12 cellular contexts compared by ENCODE assay signal in genomic region chr13:98443329-98443728, GRCh38.
A peak's percentile ranks its signal among the peaks of the same experiment; 100 is the strongest.
DNase-seq lines count a peak whose midpoint lies in the region; ATAC-seq and TF ChIP-seq lines count a peak whose summit lies in the region.
"Had no signal": no experiment of that assay in that cellular context is flagged by ENCODE, and none has a peak within 500 bp of the region (broad histone marks: within the 10 kb centered on the region; RNA-seq: fewer than 3 reads in every experiment).

No MANE protein-coding gene starts in this region.

- H3K9me3 ChIP-seq in BE2C (no peaks in the 10 kb centered on the region), IMR-90 (ENCODE audit: control insufficient read depth, insufficient read depth, low read length) (no peaks in the 10 kb centered on the region), mucosa of descending colon (no peaks in the 10 kb centered on the region)

- 0 out of 2 replicates have a peak overlapping the region, but pooled peaks have one; percentile 2 for H3K9ac ChIP-seq in IMR-90 (ENCODE audit: low read depth, low read length)

- H3K79me1 ChIP-seq in IMR-90 (ENCODE audit: low read depth in 1 of 2, low read length in 2 of 2), result peaks cover 0 to 42% of the 10 kb centered on the region in 2 experiments; a peak in 2 of 4 replicates

- peak overlapping the region; percentile 99 for H2AK5ac ChIP-seq in IMR-90 (ENCODE audit: low read depth, low read length)

- H3K23ac ChIP-seq in IMR-90 (ENCODE audit: low read depth, low read length), result peak overlapping the region; percentile 41

- H3K27ac Mint-ChIP-seq in activated CD4-positive, alpha-beta memory T cell treated with anti-CD3 and anti-CD28 coated beads, Interleukin-2, amount 10 ng/mL, durations not matched to agents 7 days and 5 days, result no peak overlapping the region
- H3K27ac Mint-ChIP-seq: T-cell had no signal

- H2BK5ac ChIP-seq in IMR-90 (ENCODE audit: low read depth, low read length, poor library complexity, severe bottlenecking), result peak overlapping the region; percentile 64

- H4K5ac ChIP-seq in IMR-90 (ENCODE audit: low read depth, low read length), result peak overlapping the region; percentile 21

- WGBS in IMR-90 (ENCODE audit: extremely low coverage in 2 of 2, insufficient read length in 1 of 2), 2 experiments, result 80% methylated on average over 1 of the region's 11 CpGs; no CpG with 5 or more reads in 1 of the 2 experiments

- peak overlapping the region; percentile 82 for H2BK120ac ChIP-seq in IMR-90 (ENCODE audit: low read depth, low read length)

- ATAC-seq in IMR-90 (ENCODE audit: low read depth), result peak; percentile 73
- ATAC-seq in mucosa of descending colon, result peak; percentile 3
- no peak for ATAC-seq in GM18907 (IDR thresholded peaks at IDR 0.05; ENCODE audit: unreplicated experiment)
- ATAC-seq: left ventricle myocardium superior, right cardiac atrium, T-cell had no signal

- H2AFZ ChIP-seq in IMR-90 (replicated peaks; ENCODE audit: low read length, poor library complexity), result peak overlapping the region; percentile 72

- dilution Hi-C loops in IMR-90 (cut with HindIII; ENCODE audit: low sequenced_read_pairs, unreplicated experiment), result no loop called here

- TF ChIP-seq CTCF in BE2C (IDR thresholded peaks at IDR 0.05; ENCODE audit: low read depth, low read length) (no peak), IMR-90 (conservative IDR thresholded peaks at IDR 0.05; ENCODE audit: low read depth, low read length) (no peak; the same call in 1 of the 2 replicates), mucosa of descending colon (IDR thresholded peaks at IDR 0.05) (no peak)

- no peaks in the 10 kb centered on the region for H3K27me3 Mint-ChIP-seq in activated CD4-positive, alpha-beta memory T cell treated with anti-CD3 and anti-CD28 coated beads, Interleukin-2, amount 10 ng/mL, durations not matched to agents 7 days and 5 days
- H3K27me3 Mint-ChIP-seq: T-cell had no signal

- peaks cover 16% of the 10 kb centered on the region for H3K4me1 Mint-ChIP-seq in activated CD4-positive, alpha-beta memory T cell treated with anti-CD3 and anti-CD28 coated beads, Interleukin-2, amount 10 ng/mL, durations not matched to agents 7 days and 5 days

- intact Hi-C loops in IMR-90 (cut with micrococcal nuclease) (loop anchor here (10.0 kb wide), 1 partner anchor 589 kb away; no protein-coding TSS in a partner anchor), mucosa of descending colon (cut with DNase I, micrococcal nuclease) (loop anchor here (10.0 kb wide), 2 partner anchors 131 to 211 kb away; partner anchors contain the start of gene STK24 (in 1 of the 2))

- in situ Hi-C loops in IMR-90 (cut with MboI; ENCODE audit: low sequenced_read_pairs) (loop anchor here (10.0 to 25.0 kb wide), 2 partner anchors 589 to 594 kb away; no protein-coding TSS in a partner anchor), G401 (cut with HindIII; ENCODE audit: low sequenced_read_pairs) (loop anchor here (25.0 kb wide), 1 partner anchor 219 kb away; no protein-coding TSS in a partner anchor)

- no peaks in the 10 kb centered on the region for H3K9me3 Mint-ChIP-seq in activated CD4-positive, alpha-beta memory T cell treated with anti-CD3 and anti-CD28 coated beads, Interleukin-2, amount 10 ng/mL, durations not matched to agents 7 days and 5 days
- H3K9me3 Mint-ChIP-seq: T-cell had no signal

- H2BK15ac ChIP-seq in IMR-90 (ENCODE audit: low read depth, low read length), result peak overlapping the region; percentile 60; the same call in 1 of the 3 replicates

- H3K27me3 ChIP-seq in BE2C, result no peaks in the 10 kb centered on the region
- H3K27me3 ChIP-seq in IMR-90 (ENCODE audit: control insufficient read depth, insufficient read depth, low read length), result no peaks in the 10 kb centered on the region

- POLR2A ChIA-PET in IMR-90 (lab: Charles Lee; ENCODE audit: unreplicated experiment), result interaction anchor here (0.6 kb wide), 1 partner anchor 39 kb away, joined by 3 read pairs; no protein-coding TSS in a partner anchor
- POLR2A ChIA-PET in activated CD4-positive, alpha-beta memory T cell treated with anti-CD3 and anti-CD28 coated beads, Interleukin-2, amount 10 ng/mL, durations not matched to agents 7 days and 5 days (lab: Charles Lee), result interaction anchor here (0.5 kb wide), 1 partner anchor 66 kb away, joined by 3 read pairs; no protein-coding TSS in a partner anchor

- H3K56ac ChIP-seq in IMR-90 (ENCODE audit: extremely low read depth, insufficient read depth, low read length), result no peak overlapping the region

- no TSS peak for BruUV-seq in IMR-90 (replicated peaks; lab: Mats Ljungman, UMichigan)

- no peak overlapping the region for H3K4me2 ChIP-seq in IMR-90 (ENCODE audit: low read depth, low read length)

- TF ChIP-seq RAD21 in IMR-90 (IDR thresholded peaks at IDR 0.05; ENCODE audit: low read length), result peak; percentile 16; the same call in 1 of the 2 replicates

- peak overlapping the region; percentile 53 for H3K27ac ChIP-seq in IMR-90 (ENCODE audit: insufficient read depth, low read length)

- H4K91ac ChIP-seq in IMR-90 (ENCODE audit: insufficient read depth, low read depth, low read length), result peak overlapping the region; percentile 87

- H3K36me3 ChIP-seq in BE2C (peaks cover 43% of the 10 kb centered on the region), IMR-90 (ENCODE audit: control insufficient read depth, insufficient read depth, low read length) (peaks cover 78% of the 10 kb centered on the region), mucosa of descending colon (ENCODE audit: low read depth) (no peaks in the 10 kb centered on the region)

- H3K4me3 Mint-ChIP-seq in activated CD4-positive, alpha-beta memory T cell treated with anti-CD3 and anti-CD28 coated beads, Interleukin-2, amount 10 ng/mL, durations not matched to agents 7 days and 5 days, result no peak overlapping the region
- H3K4me3 Mint-ChIP-seq: T-cell had no signal

- peak overlapping the region; percentile 87 for H3K4ac ChIP-seq in IMR-90 (ENCODE audit: low read depth, low read length)

- peak overlapping the region; percentile 72 for H2BK20ac ChIP-seq in IMR-90 (ENCODE audit: low read depth, low read length)

- H4K8ac ChIP-seq in IMR-90 (ENCODE audit: low read depth in 2 of 2, low read length in 2 of 2), result peak overlapping the region; percentile 59 to 90

- CTCF ChIA-PET in IMR-90 (lab: Yijun Ruan, JAX), result no interaction called here
- CTCF ChIA-PET in activated CD4-positive, alpha-beta memory T cell treated with anti-CD3 and anti-CD28 coated beads, Interleukin-2, amount 10 ng/mL, durations not matched to agents 7 days and 5 days (lab: Charles Lee), result interaction anchor here (2.1 kb wide), 1 partner anchor 209 kb away, joined by 10 read pairs; no protein-coding TSS in a partner anchor

- TF ChIP-seq POLR2A in IMR-90 (IDR thresholded peaks at IDR 0.05; ENCODE audit: low read depth, low read length), result 0 out of 2 replicates have a peak, but pooled peaks have one; percentile 31

- H3K18ac ChIP-seq in IMR-90 (ENCODE audit: low read depth, low read length), result peak overlapping the region; percentile 43

- H3K14ac ChIP-seq in IMR-90 (replicated peaks; ENCODE audit: low read depth, low read length), result peak overlapping the region; percentile 74

- peaks cover 10% of the 10 kb centered on the region for H3K36me3 Mint-ChIP-seq in activated CD4-positive, alpha-beta memory T cell treated with anti-CD3 and anti-CD28 coated beads, Interleukin-2, amount 10 ng/mL, durations not matched to agents 7 days and 5 days (ENCODE audit: low read depth)

- H3K4me3 ChIP-seq in BE2C (ENCODE audit: low read depth, low read length), result no peak overlapping the region
- H3K4me3 ChIP-seq in IMR-90 (ENCODE audit: insufficient read depth, low read depth, low read length), result no peak overlapping the region
- no peak overlapping the region for H3K4me3 ChIP-seq in mucosa of descending colon

- H3K9me1 ChIP-seq in IMR-90 (ENCODE audit: insufficient read depth, low read length), result peaks cover 11% of the 10 kb centered on the region

- H3K4me1 ChIP-seq in BE2C, result peaks cover 3% of the 10 kb centered on the region; the same call in 1 of the 2 replicates
- peaks cover 6% of the 10 kb centered on the region for H3K4me1 ChIP-seq in IMR-90 (ENCODE audit: control insufficient read depth, insufficient read depth, low read length)
- H3K4me1 ChIP-seq in mucosa of descending colon (ENCODE audit: low read depth), result peaks cover 8% of the 10 kb centered on the region

- H2AK9ac ChIP-seq in IMR-90 (replicated peaks; ENCODE audit: low read depth, low read length, poor library complexity), result peak overlapping the region; percentile 98

- peak; percentile 44 for DNase-seq in BE2C
- DNase-seq in IMR-90, result peak; percentile 92
- DNase-seq in dedifferentiated amniotic fluid mesenchymal stem cell (ENCODE audit: extremely low spot score), result peak; percentile 43
- no peak for DNase-seq in mucosa of descending colon
- DNase-seq in activated CD4-positive, alpha-beta memory T cell treated with anti-CD3 and anti-CD28 coated beads, Interleukin-2, amount 10 ng/mL, durations not matched to agents 7 days and 5 days, result no peak
- DNase-seq in G401 (ENCODE audit: low spot score), result no peak
- DNase-seq in SIG-M5 (lab: John Stamatoyannopoulos, UW), result no peak
- DNase-seq: effector CD8-positive, alpha-beta T cell; left ventricle myocardium superior; T-cell had no signal

- peaks cover 22% of the 10 kb centered on the region for H4K20me1 ChIP-seq in IMR-90 (ENCODE audit: insufficient read depth, low read length)

TF ChIP-seq in IMR-90, 13 proteins besides CTCF, POLR2A, EP300 and RAD21 (continues in another document):
- TF ChIP-seq MAFK (IDR thresholded peaks at IDR 0.05; ENCODE audit: low read depth, low read length) (0 out of 2 replicates have a peak, but pooled peaks have one; percentile 21), MAZ (IDR thresholded peaks at IDR 0.05; ENCODE audit: borderline replicate concordance, low read depth, low read length) (peak; percentile 77), USF2 (IDR thresholded peaks at IDR 0.05; ENCODE audit: low read depth, low read length) (peak; percentile 60; the same call in 1 of the 2 replicates), CEBPB (IDR thresholded peaks at IDR 0.05; ENCODE audit: low read depth, low read length) (no peak)
- TF ChIP-seq, protein P1, sequence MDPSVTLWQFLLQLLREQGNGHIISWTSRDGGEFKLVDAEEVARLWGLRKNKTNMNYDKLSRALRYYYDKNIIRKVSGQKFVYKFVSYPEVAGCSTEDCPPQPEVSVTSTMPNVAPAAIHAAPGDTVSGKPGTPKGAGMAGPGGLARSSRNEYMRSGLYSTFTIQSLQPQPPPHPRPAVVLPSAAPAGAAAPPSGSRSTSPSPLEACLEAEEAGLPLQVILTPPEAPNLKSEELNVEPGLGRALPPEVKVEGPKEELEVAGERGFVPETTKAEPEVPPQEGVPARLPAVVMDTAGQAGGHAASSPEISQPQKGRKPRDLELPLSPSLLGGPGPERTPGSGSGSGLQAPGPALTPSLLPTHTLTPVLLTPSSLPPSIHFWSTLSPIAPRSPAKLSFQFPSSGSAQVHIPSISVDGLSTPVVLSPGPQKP (IDR thresholded peaks at IDR 0.05; ENCODE audit: borderline replicate concordance, low read depth, low read length), result no peak

Comparison
In these comparisons a context has a peak if more than half of its experiments do, and no peak if none do; other contexts are left out.
1. DNase-seq: peak in BE2C (single experiment), IMR-90 (single experiment) and dedifferentiated amniotic fluid mesenchymal stem cell (single experiment); none in mucosa of descending colon (0 of 3), activated CD4-positive, alpha-beta memory T cell treated with anti-CD3 and anti-CD28 coated beads, Interleukin-2, amount 10 ng/mL, durations not matched to agents 7 days and 5 days (single experiment), G401 (single experiment) and SIG-M5 (single experiment).